ENCODE assay signal across 10 cellular contexts in genomic region chr16:84795338-84796053, GRCh38. TPM values are rescaled to one million over a fixed set of nuclear protein-coding genes. Genes with fewer than 3 reads are reported as not detected.
DNase-seq lines count a peak whose midpoint lies in the region; ATAC-seq and TF ChIP-seq lines count a peak whose summit lies in the region.
"Had no signal": no experiment of that assay in that cellular context is flagged by ENCODE, and none has a peak within 500 bp of the region (broad histone marks: within the 10 kb centered on the region; RNA-seq: fewer than 3 reads in every experiment).

No MANE protein-coding gene starts in this region.

- TF ChIP-seq POLR2A in gastroesophageal sphincter (IDR thresholded peaks at IDR 0.05), result peak; percentile 42 to 44
- no peak for TF ChIP-seq POLR2A in GM18505 (IDR thresholded peaks at IDR 0.05; ENCODE audit: borderline replicate concordance, extremely low read depth, insufficient read depth, insufficient read length)

- H3K36me3 ChIP-seq in RWPE2 (ENCODE audit: low read depth) (no peaks in the 10 kb centered on the region), gastroesophageal sphincter (no peaks in the 10 kb centered on the region)

- H3K27ac ChIP-seq in RWPE2 (ENCODE audit: poor library complexity, severe bottlenecking) (no peak overlapping the region), gastroesophageal sphincter (peak overlapping the region; percentile 72 to 90 (median 84))

- no peaks in the 10 kb centered on the region for H3K4me1 ChIP-seq in RWPE2 (ENCODE audit: insufficient read depth, poor library complexity, severe bottlenecking)
- H3K4me1 ChIP-seq in gastroesophageal sphincter, result peaks cover 0 to 18% (median 11%) of the 10 kb centered on the region in 3 donors

- H3K9me3 ChIP-seq in RWPE2 (ENCODE audit: severe bottlenecking), result no peaks in the 10 kb centered on the region
- no peaks in the 10 kb centered on the region for H3K9me3 ChIP-seq in gastroesophageal sphincter

- ATAC-seq in RWPE2 (ENCODE audit: low read depth), result peak; percentile 67; the same call in 2 of the 3 replicates
- ATAC-seq in gastroesophageal sphincter, result peak; percentile 99
- ATAC-seq in omental fat pad (ENCODE audit: low FRiP score), result peak; percentile 96
- no peak for ATAC-seq in GM21619 (IDR thresholded peaks at IDR 0.05; ENCODE audit: unreplicated experiment)
- no peak for ATAC-seq in GM18873 (IDR thresholded peaks at IDR 0.05; ENCODE audit: low FRiP score, unreplicated experiment)
- ATAC-seq in GM18505 (IDR thresholded peaks at IDR 0.05; ENCODE audit: unreplicated experiment), result no peak

- in situ Hi-C loops in ACHN (cut with HindIII; ENCODE audit: low pct_ligation_motif_present, low pct_unique_long_range_greater_than_20kb, low sequenced_read_pairs), result no loop called here

- TF ChIP-seq CTCF in RWPE2 (IDR thresholded peaks at IDR 0.05; ENCODE audit: poor library complexity, severe bottlenecking), result no peak
- TF ChIP-seq CTCF in gastroesophageal sphincter (IDR thresholded peaks at IDR 0.05), result no peak
- TF ChIP-seq CTCF in omental fat pad (IDR thresholded peaks at IDR 0.05), result no peak

- no peak overlapping the region for H3K4me3 ChIP-seq in RWPE2 (ENCODE audit: severe bottlenecking)
- peak overlapping the region in 1 of 2 donors; percentile 41 for H3K4me3 ChIP-seq in gastroesophageal sphincter

- H3K27me3 ChIP-seq in RWPE2 (ENCODE audit: insufficient read depth, poor library complexity, severe bottlenecking) (no peaks in the 10 kb centered on the region), gastroesophageal sphincter (no peaks in the 10 kb centered on the region)

- WGBS in gastroesophageal sphincter (ENCODE audit: low coverage in 1 of 2), 2 donors, result 20 to 28% methylated on average over 5 to 14 of the region's 22 CpGs

- TF ChIP-seq EP300 in gastroesophageal sphincter (IDR thresholded peaks at IDR 0.05), result peak; percentile 80

- DNase-seq in ACHN, result peak; percentile 67
- DNase-seq in RWPE2 (ENCODE audit: low spot score), result no peak
- DNase-seq in omental fat pad (ENCODE audit: low spot score), result no peak
- no peak for DNase-seq in NCI-H748 (lab: John Stamatoyannopoulos, UW; ENCODE audit: unreplicated experiment)
- DNase-seq: C1 segment of cervical spinal cord; stimulated activated CD4-positive, alpha-beta T cell treated with anti-CD3 and anti-CD28 coated beads, Interleukin-4, amount 100 ng/mL, for 1 hour had no signal

RNA-seq across cellular contexts. Expression of gene CRISPLD2, which starts 24.3 kb away (rescaled TPM):
- 100 to 1,000 TPM; 174 to 411 (median 219) TPM for total RNA-seq in gastroesophageal sphincter
- total RNA-seq in omental fat pad, result 100 to 1,000 TPM in 3 of 4 donors, 10 to 100 TPM in 1; 99.9 to 450 (median 407) TPM

Comparison
In these comparisons a context has a peak if more than half of its experiments do, and no peak if none do; other contexts are left out.
1. ATAC-seq: peak in RWPE2 (single experiment), gastroesophageal sphincter (single experiment) and omental fat pad (single experiment); none in GM21619 (single experiment), GM18873 (single experiment) and GM18505 (single experiment).